ENCODE assay signal across 9 cellular contexts in the genomic region with DNA sequence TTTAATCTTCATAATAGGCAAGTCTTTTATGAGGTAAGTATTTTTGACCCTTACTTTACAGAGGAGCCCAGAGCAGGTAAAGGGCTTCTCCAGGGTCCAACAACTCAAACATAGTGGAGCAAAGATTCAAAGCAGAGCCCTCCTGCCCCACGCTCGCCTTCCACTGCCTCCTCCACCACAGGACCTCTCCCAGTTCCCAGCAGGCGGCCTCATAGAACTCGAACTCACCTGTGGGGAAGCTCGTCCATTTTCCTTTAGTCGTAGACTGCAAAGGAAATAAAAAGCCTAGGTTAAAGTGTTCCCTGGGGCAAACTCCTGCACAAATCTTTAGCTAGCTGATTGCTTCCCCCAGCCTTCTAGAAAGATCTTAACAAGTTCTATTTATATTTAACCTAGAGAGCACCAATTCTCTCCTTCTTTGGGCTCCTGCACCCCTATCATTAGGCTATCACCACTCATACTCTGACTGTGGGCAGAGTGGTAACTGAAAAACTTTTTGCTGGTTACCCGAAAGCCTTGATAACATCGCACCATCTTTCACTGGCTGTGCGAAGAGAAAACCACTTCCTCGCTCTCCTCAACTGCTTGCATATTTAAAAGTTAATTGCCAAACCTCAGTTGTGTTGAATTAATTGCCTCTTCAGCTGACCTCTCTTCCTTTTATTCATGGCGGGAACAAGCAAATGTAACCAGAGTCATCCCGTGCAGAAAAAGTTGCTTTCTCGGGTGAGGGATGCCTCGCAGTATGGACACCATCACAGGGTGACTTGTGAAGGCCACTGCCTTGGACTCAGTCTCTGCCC.
DNase-seq lines count a peak whose midpoint lies in the region; ATAC-seq and TF ChIP-seq lines count a peak whose summit lies in the region.
"Had no signal": no experiment of that assay in that cellular context is flagged by ENCODE, and none has a peak within 500 bp of the region (broad histone marks: within the 10 kb centered on the region; RNA-seq: fewer than 3 reads in every experiment).

No MANE protein-coding gene starts in this region.

- no peaks in the 10 kb centered on the region for H3K36me3 Mint-ChIP-seq in HFFc6 (ENCODE audit: low read depth)

- no peaks in the 10 kb centered on the region for H3K79me2 ChIP-seq in mesendoderm (ENCODE audit: control insufficient read depth, insufficient read depth, low read length)

- no peak overlapping the region for H3K4me3 ChIP-seq in mesendoderm (ENCODE audit: low read length)

- no peak overlapping the region for H3K4me3 Mint-ChIP-seq in HFFc6

- no peak overlapping the region for H3K27ac ChIP-seq in mesendoderm (ENCODE audit: low read depth, low read length)
- H3K27ac ChIP-seq: KMS-11 had no signal

- no peaks in the 10 kb centered on the region for H3K27me3 ChIP-seq in mesendoderm (ENCODE audit: insufficient read depth, low read length, poor library complexity)

- TF ChIP-seq CTCF in HFFc6 (IDR thresholded peaks at IDR 0.05) = no peak

- H3K4ac ChIP-seq in mesendoderm (ENCODE audit: low read depth, low read length) = no peak overlapping the region

- H4K8ac ChIP-seq in mesendoderm (ENCODE audit: low read depth, low read length) = no peak overlapping the region

- H3K9ac ChIP-seq in mesendoderm (ENCODE audit: low read length) = no peak overlapping the region
- H3K9ac ChIP-seq: KMS-11 had no signal

- H3K4me2 ChIP-seq in mesendoderm (ENCODE audit: low read length) = no peak overlapping the region
- H3K4me2 ChIP-seq: KMS-11 had no signal

- H2AK5ac ChIP-seq in mesendoderm (ENCODE audit: low read length) = no peak overlapping the region

- H3K27ac Mint-ChIP-seq in HFFc6 = no peak overlapping the region

- no peaks in the 10 kb centered on the region for H3K79me1 ChIP-seq in mesendoderm (ENCODE audit: low read length)

- H3K36me3 ChIP-seq in mesendoderm (ENCODE audit: control insufficient read depth, insufficient read depth, low read length) = no peaks in the 10 kb centered on the region

- no peak overlapping the region for H3K23ac ChIP-seq in mesendoderm (ENCODE audit: low read length)

- DNase-seq in activated T-cell treated with anti-CD3 and anti-CD28 coated beads for 4 hours = peak; percentile 8
- peak; percentile 34 for DNase-seq in stimulated activated CD4-positive, alpha-beta T cell treated with anti-CD3 and anti-CD28 coated beads, Interleukin-4, amount 100 ng/mL, for 24 hours
- DNase-seq in NCI-H128 (lab: John Stamatoyannopoulos, UW; ENCODE audit: unreplicated experiment) = no peak
- DNase-seq in mesendoderm = no peak
- no peak for DNase-seq in ecto neural progenitor cell (ENCODE audit: low spot score)
- no peak for DNase-seq in HFFc6

- H2BK120ac ChIP-seq in mesendoderm (ENCODE audit: low read depth, low read length) = no peak overlapping the region

- no peaks in the 10 kb centered on the region for H3K4me1 ChIP-seq in mesendoderm (ENCODE audit: control insufficient read depth, low read depth, low read length)

- ATAC-seq in GM18868 (IDR thresholded peaks at IDR 0.05; ENCODE audit: unreplicated experiment) = peak; percentile 82
- ATAC-seq in HG03135 (IDR thresholded peaks at IDR 0.05; ENCODE audit: unreplicated experiment) = peak; percentile 54

- H2BK5ac ChIP-seq in mesendoderm (ENCODE audit: low read length) = no peak overlapping the region

- no peak overlapping the region for H4K5ac ChIP-seq in mesendoderm (ENCODE audit: low read length)

- no CpG with 5 or more reads among the region's 14 CpGs for WGBS in mesendoderm (ENCODE audit: extremely low coverage, insufficient coverage, low lambda C conversion rate)

- no peak overlapping the region for H3K18ac ChIP-seq in mesendoderm (ENCODE audit: low read length)

- no peak overlapping the region for H3K56ac ChIP-seq in mesendoderm (ENCODE audit: low read length)

- no peak overlapping the region for H2BK15ac ChIP-seq in mesendoderm (replicated peaks; ENCODE audit: low read depth)

- H3K27me3 Mint-ChIP-seq in HFFc6 (ENCODE audit: insufficient read depth) = no peaks in the 10 kb centered on the region; the same call in 1 of the 2 replicates

- no peaks in the 10 kb centered on the region for H3K9me3 Mint-ChIP-seq in HFFc6

- no peaks in the 10 kb centered on the region for H3K4me1 Mint-ChIP-seq in HFFc6 (ENCODE audit: low read depth)

Comparison
In these comparisons a context has a peak if more than half of its experiments do, and no peak if none do; other contexts are left out.
1. DNase-seq: peak in activated T-cell treated with anti-CD3 and anti-CD28 coated beads for 4 hours (single experiment) and stimulated activated CD4-positive, alpha-beta T cell treated with anti-CD3 and anti-CD28 coated beads, Interleukin-4, amount 100 ng/mL, for 24 hours (single experiment); none in NCI-H128 (single experiment), mesendoderm (single experiment), ecto neural progenitor cell (single experiment) and HFFc6 (single experiment).